8 cellular contexts compared by ENCODE assay signal in the genomic region with DNA sequence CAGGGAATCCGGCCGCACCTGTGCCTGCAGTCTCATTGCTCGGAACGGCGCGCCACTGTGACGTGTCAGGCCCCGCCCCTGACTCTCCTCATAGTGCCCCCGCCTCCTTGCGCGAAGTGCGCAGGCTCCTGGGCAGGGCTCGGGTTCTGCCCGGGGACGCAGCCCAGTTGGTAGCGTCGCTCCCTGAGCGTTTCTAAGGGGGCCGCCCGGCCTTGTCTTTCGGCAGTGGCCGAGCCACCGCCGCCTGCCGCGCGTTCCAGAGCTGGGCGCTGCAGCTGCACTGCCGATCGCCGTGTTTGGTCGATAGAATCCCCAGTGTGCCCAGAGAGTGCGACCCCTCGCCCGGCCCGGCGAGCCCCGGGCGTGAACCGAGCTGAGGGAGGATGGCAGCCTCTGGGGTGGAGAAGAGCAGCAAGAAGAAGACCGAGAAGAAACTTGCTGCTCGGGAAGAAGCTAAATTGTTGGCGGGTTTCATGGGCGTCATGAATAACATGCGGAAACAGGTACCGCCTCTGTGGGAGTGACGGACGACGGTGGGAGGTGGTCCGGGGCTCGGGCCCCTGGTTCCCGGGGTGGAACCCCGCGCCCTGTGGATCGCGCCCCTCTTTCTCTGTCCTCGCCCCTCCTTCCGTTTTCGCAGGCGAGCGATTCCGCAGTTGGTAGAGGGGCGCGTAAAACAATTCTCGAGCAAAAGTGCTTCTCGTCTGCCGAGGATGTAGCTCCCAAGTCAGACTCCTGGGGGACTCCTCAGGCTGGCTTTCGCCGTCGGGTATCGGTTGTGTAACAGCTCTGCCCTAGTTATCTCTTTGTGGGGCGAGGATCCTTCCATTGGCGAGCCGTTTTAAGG. TPM values are rescaled to one million over a fixed set of nuclear protein-coding genes. Genes with fewer than 3 reads are reported as not detected.
DNase-seq lines count a peak whose midpoint lies in the region; ATAC-seq, FAIRE-seq and TF ChIP-seq lines count a peak whose summit lies in the region.

A gene with protein sequence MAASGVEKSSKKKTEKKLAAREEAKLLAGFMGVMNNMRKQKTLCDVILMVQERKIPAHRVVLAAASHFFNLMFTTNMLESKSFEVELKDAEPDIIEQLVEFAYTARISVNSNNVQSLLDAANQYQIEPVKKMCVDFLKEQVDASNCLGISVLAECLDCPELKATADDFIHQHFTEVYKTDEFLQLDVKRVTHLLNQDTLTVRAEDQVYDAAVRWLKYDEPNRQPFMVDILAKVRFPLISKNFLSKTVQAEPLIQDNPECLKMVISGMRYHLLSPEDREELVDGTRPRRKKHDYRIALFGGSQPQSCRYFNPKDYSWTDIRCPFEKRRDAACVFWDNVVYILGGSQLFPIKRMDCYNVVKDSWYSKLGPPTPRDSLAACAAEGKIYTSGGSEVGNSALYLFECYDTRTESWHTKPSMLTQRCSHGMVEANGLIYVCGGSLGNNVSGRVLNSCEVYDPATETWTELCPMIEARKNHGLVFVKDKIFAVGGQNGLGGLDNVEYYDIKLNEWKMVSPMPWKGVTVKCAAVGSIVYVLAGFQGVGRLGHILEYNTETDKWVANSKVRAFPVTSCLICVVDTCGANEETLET (plus strand): TSS at position 142 of the 847 bp plus-strand sequence. CDS start 242 bp downstream, at position 384.

- H3K4me1 Mint-ChIP-seq in natural killer cell treated with Interleukin-12 subunit alpha and Interleukin-12 subunit beta and Interleukin-15 and Interleukin-18, amount 100 ng/mL, for 72 hours (ENCODE audit: low read depth in 2 of 2): peaks cover 29 to 31% of the 10 kb centered on the region in 2 donors
- H3K4me1 Mint-ChIP-seq in stimulated activated naive CD8-positive, alpha-beta T cell treated with anti-CD3 and anti-CD28 coated beads, Interleukin-15, Interleukin-2, amounts not matched to agents 100 ng/mL and 50 ng/mL, for 24 hours (ENCODE audit: low read depth): peaks cover 33% of the 10 kb centered on the region

- peaks cover 3% of the 10 kb centered on the region; the same call in 1 of the 2 replicates for H3F3A ChIP-seq in Loucy (ENCODE audit: low read depth)

- peak within 1 kb of the TSS; percentile 83 for H3K9ac ChIP-seq in Loucy (ENCODE audit: low read depth, low read length, poor library complexity, severe bottlenecking)

- no peaks in the 10 kb centered on the region for H3K9me2 ChIP-seq in Loucy (replicated peaks; ENCODE audit: low read depth, low read length)

- H3K9me3 ChIP-seq in Loucy (ENCODE audit: insufficient read depth, low read depth, low read length): no peaks in the 10 kb centered on the region; the same call in 1 of the 2 replicates

- peak; percentile 69 for FAIRE-seq in H54 (lab: Jason Lieb, UNC)

- peaks cover 16% of the 10 kb centered on the region for H4K20me1 ChIP-seq in Loucy (ENCODE audit: insufficient read depth, low read length, poor library complexity, severe bottlenecking)

- peak within 1 kb of the TSS; percentile 100 for H2AFZ ChIP-seq in Loucy (ENCODE audit: low read length)

- H3K36me3 ChIP-seq in Loucy (ENCODE audit: insufficient read depth, low read length): no peaks in the 10 kb centered on the region

- H3K27me3 ChIP-seq in Loucy (ENCODE audit: insufficient read depth, low read length, poor library complexity, severe bottlenecking): no peaks in the 10 kb centered on the region

- H3K9me3 Mint-ChIP-seq in natural killer cell treated with Interleukin-12 subunit alpha and Interleukin-12 subunit beta and Interleukin-15 and Interleukin-18, amount 100 ng/mL, for 72 hours: no peaks in the 10 kb centered on the region
- no peaks in the 10 kb centered on the region for H3K9me3 Mint-ChIP-seq in stimulated activated naive CD8-positive, alpha-beta T cell treated with anti-CD3 and anti-CD28 coated beads, Interleukin-15, Interleukin-2, amounts not matched to agents 100 ng/mL and 50 ng/mL, for 24 hours

- peak within 1 kb of the TSS; percentile 99 for H3K4me3 Mint-ChIP-seq in natural killer cell treated with Interleukin-12 subunit alpha and Interleukin-12 subunit beta and Interleukin-15 and Interleukin-18, amount 100 ng/mL, for 72 hours
- H3K4me3 Mint-ChIP-seq in stimulated activated naive CD8-positive, alpha-beta T cell treated with anti-CD3 and anti-CD28 coated beads, Interleukin-15, Interleukin-2, amounts not matched to agents 100 ng/mL and 50 ng/mL, for 24 hours: peak within 1 kb of the TSS; percentile 97

- H3K79me2 ChIP-seq in Loucy (ENCODE audit: insufficient read depth, low read length): peaks cover 44% of the 10 kb centered on the region

- peak within 1 kb of the TSS; percentile 96 to 97 for H3K27ac Mint-ChIP-seq in natural killer cell treated with Interleukin-12 subunit alpha and Interleukin-12 subunit beta and Interleukin-15 and Interleukin-18, amount 100 ng/mL, for 72 hours
- peak within 1 kb of the TSS; percentile 94 for H3K27ac Mint-ChIP-seq in stimulated activated naive CD8-positive, alpha-beta T cell treated with anti-CD3 and anti-CD28 coated beads, Interleukin-15, Interleukin-2, amounts not matched to agents 100 ng/mL and 50 ng/mL, for 24 hours

- no peaks in the 10 kb centered on the region for H3K36me3 Mint-ChIP-seq in natural killer cell treated with Interleukin-12 subunit alpha and Interleukin-12 subunit beta and Interleukin-15 and Interleukin-18, amount 100 ng/mL, for 72 hours
- no peaks in the 10 kb centered on the region for H3K36me3 Mint-ChIP-seq in stimulated activated naive CD8-positive, alpha-beta T cell treated with anti-CD3 and anti-CD28 coated beads, Interleukin-15, Interleukin-2, amounts not matched to agents 100 ng/mL and 50 ng/mL, for 24 hours (ENCODE audit: low read depth)

- peak within 1 kb of the TSS; percentile 93 for H3K4me2 ChIP-seq in Loucy (ENCODE audit: low read depth, low read length, poor library complexity, severe bottlenecking)

- DNase-seq in ELF-1 (ENCODE audit: low read depth, low spot score) (peak; percentile 98), H54 (ENCODE audit: insufficient read length, low spot score) (peak; percentile 95), fibroblast of pulmonary artery (ENCODE audit: low read depth) (peak; percentile 91)
- peak; percentile 93 for DNase-seq in activated effector memory CD4-positive, alpha-beta T cell treated with Interleukin-2 at 50 U/mL for 16 hours
- DNase-seq in natural killer cell treated with Interleukin-12 subunit alpha and Interleukin-12 subunit beta and Interleukin-15 and Interleukin-18, amount 100 ng/mL, for 72 hours (ENCODE audit: low spot score): peak; percentile 97

- TF ChIP-seq CTCF in Loucy (conservative IDR thresholded peaks at IDR 0.05; ENCODE audit: low read length): peak; percentile 18; the same call in 1 of the 2 replicates
- peak; percentile 22 for TF ChIP-seq CTCF in fibroblast of pulmonary artery (IDR thresholded peaks at IDR 0.05; ENCODE audit: low read length, missing control alignments)

- H3K4me3 ChIP-seq in Loucy (ENCODE audit: low read length, poor library complexity, severe bottlenecking) (peak within 1 kb of the TSS; percentile 94), fibroblast of pulmonary artery (replicated peaks; ENCODE audit: low read depth, low read length) (peak within 1 kb of the TSS; percentile 97)

- peak; percentile 100 for ATAC-seq in natural killer cell treated with Interleukin-12 subunit alpha and Interleukin-12 subunit beta and Interleukin-15 and Interleukin-18, amount 100 ng/mL, for 72 hours

- peak; percentile 97 for TF ChIP-seq POLR2A in H54 (IDR thresholded peaks at IDR 0.05; ENCODE audit: low read depth, low read length)
- peak; percentile 97 for TF ChIP-seq POLR2A in Raji (IDR thresholded peaks at IDR 0.05; ENCODE audit: insufficient read depth, low read depth, low read length)

- H3K27me3 Mint-ChIP-seq in natural killer cell treated with Interleukin-12 subunit alpha and Interleukin-12 subunit beta and Interleukin-15 and Interleukin-18, amount 100 ng/mL, for 72 hours: no peaks in the 10 kb centered on the region
- no peaks in the 10 kb centered on the region for H3K27me3 Mint-ChIP-seq in stimulated activated naive CD8-positive, alpha-beta T cell treated with anti-CD3 and anti-CD28 coated beads, Interleukin-15, Interleukin-2, amounts not matched to agents 100 ng/mL and 50 ng/mL, for 24 hours

- peaks cover 44% of the 10 kb centered on the region for H3K4me1 ChIP-seq in Loucy (ENCODE audit: insufficient read depth, low read length, poor library complexity, severe bottlenecking)

RNA-seq across cellular contexts. Expression of the gene that starts here (rescaled TPM):
- total RNA-seq in natural killer cell treated with Interleukin-12 subunit alpha and Interleukin-12 subunit beta and Interleukin-15 and Interleukin-18, amount 100 ng/mL, for 72 hours: 10 to 100 TPM; 19.5 to 20.1 TPM

Comparison
In these comparisons a context has a peak if more than half of its experiments do, and no peak if none do; other contexts are left out.
1. Peak in every context shown above with its lines: DNase-seq, ATAC-seq and H3K4me3 ChIP-seq.